In the genomic region with DNA sequence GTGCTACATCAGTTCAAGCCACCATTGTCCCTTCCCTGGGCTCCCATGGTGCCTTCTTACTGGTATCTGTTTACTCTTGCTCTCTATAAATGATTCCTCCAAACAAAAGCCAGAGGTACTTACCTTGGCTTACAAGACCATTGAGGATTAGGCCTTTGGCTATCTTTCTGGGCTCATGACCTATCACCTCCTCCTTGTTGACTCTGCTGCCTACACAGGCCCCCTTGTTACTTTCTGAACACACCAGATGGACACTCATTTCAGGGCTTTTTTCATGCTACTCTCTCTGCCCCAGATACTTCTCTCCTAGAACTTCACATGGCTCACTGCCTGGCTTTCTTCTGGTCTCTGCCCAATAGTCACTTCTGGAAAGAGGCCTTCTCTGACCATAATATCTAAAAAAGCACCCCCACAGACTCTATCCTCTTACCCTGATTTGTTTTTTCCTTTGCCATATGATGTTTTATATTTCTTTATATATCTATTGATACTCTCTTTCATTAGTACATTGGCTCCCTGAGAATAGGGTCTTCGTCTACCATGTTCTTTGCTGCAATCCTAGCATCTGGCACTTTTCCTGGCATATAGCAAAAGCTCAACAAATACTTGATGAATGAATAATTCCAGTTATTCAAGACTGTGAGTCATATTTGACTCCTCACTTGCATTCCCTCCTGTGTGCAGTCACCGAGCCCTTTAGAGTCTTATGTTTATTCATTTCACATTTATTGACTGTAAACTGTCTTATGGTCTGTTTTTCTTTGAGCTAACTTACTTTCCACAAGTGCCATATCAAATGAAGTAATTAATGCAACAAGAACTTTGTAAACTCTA, we compare ENCODE assay signal across 13 cellular contexts. TPM values are rescaled to one million over a fixed set of nuclear protein-coding genes. Genes with fewer than 3 reads are reported as not detected.
A peak's percentile ranks its signal among the peaks of the same experiment; 100 is the strongest.
DNase-seq lines count a peak whose midpoint lies in the region; ATAC-seq, FAIRE-seq and TF ChIP-seq lines count a peak whose summit lies in the region.
"Had no signal": no experiment of that assay in that cellular context is flagged by ENCODE, and none has a peak within 500 bp of the region (broad histone marks: within the 10 kb centered on the region; RNA-seq: fewer than 3 reads in every experiment).

No MANE protein-coding gene starts in this region.

- H3K4me1 ChIP-seq in A673 (ENCODE audit: insufficient read depth, low read length, poor library complexity, severe bottlenecking) (no peaks in the 10 kb centered on the region), adrenal gland (replicated peaks in 1 of 2) (peaks cover 22 to 24% of the 10 kb centered on the region in 2 donors), Peyer's patch (no peaks in the 10 kb centered on the region), BE2C (no peaks in the 10 kb centered on the region), ascending aorta (no peaks in the 10 kb centered on the region)

- H3K9me3 ChIP-seq in A673 (ENCODE audit: low read depth, low read length, poor library complexity, severe bottlenecking): no peaks in the 10 kb centered on the region
- H3K9me3 ChIP-seq in adrenal gland (replicated peaks in 1 of 3): no peaks in the 10 kb centered on the region
- H3K9me3 ChIP-seq in Peyer's patch: no peaks in the 10 kb centered on the region
- no peaks in the 10 kb centered on the region for H3K9me3 ChIP-seq in BE2C
- H3K9me3 ChIP-seq in ascending aorta: no peaks in the 10 kb centered on the region
- H3K9me3 ChIP-seq: body of pancreas, left ventricle myocardium inferior, pancreas had no signal

- peak; percentile 36 for DNase-seq in A673 (ENCODE audit: low spot score)
- DNase-seq in H54 (ENCODE audit: insufficient read length, low spot score): peak; percentile 33
- DNase-seq in adrenal gland: peak in 4 of 7 donors; percentile 29 to 46 (median 35)
- peak; percentile 20 for DNase-seq in glomerular visceral epithelial cell (ENCODE audit: extremely low spot score)
- no peak for DNase-seq in Peyer's patch
- no peak for DNase-seq in BE2C
- DNase-seq in ascending aorta (ENCODE audit: low spot score in 2 of 2): no peak
- DNase-seq: body of pancreas; left ventricle myocardium inferior; pancreas; stimulated activated CD4-positive, alpha-beta T cell treated with anti-CD3 and anti-CD28 coated beads, Interleukin-4, amount 100 ng/mL, for 4 hours had no signal

- no peak for TF ChIP-seq POLR2A in H54 (IDR thresholded peaks at IDR 0.05; ENCODE audit: low read depth, low read length)
- no peak for TF ChIP-seq POLR2A in adrenal gland (IDR thresholded peaks at IDR 0.05)
- no peak for TF ChIP-seq POLR2A in Peyer's patch (IDR thresholded peaks at IDR 0.05)

- intact Hi-C loops in A673 (cut with micrococcal nuclease; ENCODE audit: unreplicated experiment): no loop called here
- intact Hi-C loops in adrenal gland (cut with DNase I): loop anchor here in 1 of 2 donors (5.0 kb wide), 1 partner anchor 231 kb away; no protein-coding TSS in a partner anchor
- intact Hi-C loops in ascending aorta (cut with DNase I): no loop called here

- WGBS in adrenal gland, 4 donors: 47 to 58% (median 52%) methylated on average over 2 of the region's 2 CpGs

- H3K27me3 ChIP-seq in A673 (replicated peaks; ENCODE audit: insufficient read depth, low read depth, low read length, poor library complexity) (no peaks in the 10 kb centered on the region), adrenal gland (no peaks in the 10 kb centered on the region), Peyer's patch (no peaks in the 10 kb centered on the region), BE2C (no peaks in the 10 kb centered on the region), ascending aorta (no peaks in the 10 kb centered on the region)
- H3K27me3 ChIP-seq: body of pancreas, pancreas had no signal

- BruUV-seq in A673 (replicated peaks; lab: Mats Ljungman, UMichigan): no TSS peak

- POLR2A ChIA-PET in A673 (lab: Charles Lee; ENCODE audit: low non-redundant PET): no interaction called here

- no peak overlapping the region for H3K27ac ChIP-seq in A673 (ENCODE audit: low read depth, low read length, poor library complexity, severe bottlenecking)
- peak overlapping the region; percentile 12 to 50 (median 29) for H3K27ac ChIP-seq in adrenal gland
- no peak overlapping the region for H3K27ac ChIP-seq in Peyer's patch
- no peak overlapping the region for H3K27ac ChIP-seq in ascending aorta
- H3K27ac ChIP-seq: body of pancreas, left ventricle myocardium inferior, pancreas had no signal

- no peak for ATAC-seq in GM21390 (IDR thresholded peaks at IDR 0.05; ENCODE audit: unreplicated experiment)
- ATAC-seq: body of pancreas, K562, pancreas had no signal

- H3K4me3 ChIP-seq in A673 (ENCODE audit: low read depth, low read length, poor library complexity, severe bottlenecking) (no peak overlapping the region), adrenal gland (no peak overlapping the region), Peyer's patch (no peak overlapping the region), BE2C (ENCODE audit: low read depth, low read length) (no peak overlapping the region), ascending aorta (no peak overlapping the region)
- H3K4me3 ChIP-seq: body of pancreas, K562, left ventricle myocardium inferior, pancreas had no signal

- FAIRE-seq in H54 (lab: Jason Lieb, UNC): no peak
- FAIRE-seq: K562, pancreas had no signal

- H3K36me3 ChIP-seq in A673 (ENCODE audit: insufficient read depth, low read length, poor library complexity, severe bottlenecking): no peaks in the 10 kb centered on the region
- no peaks in the 10 kb centered on the region for H3K36me3 ChIP-seq in adrenal gland (replicated peaks in 1 of 2)
- H3K36me3 ChIP-seq in Peyer's patch: peaks cover 0 to 4% (median 0%) of the 10 kb centered on the region in 3 donors
- no peaks in the 10 kb centered on the region for H3K36me3 ChIP-seq in BE2C
- H3K36me3 ChIP-seq in ascending aorta: no peaks in the 10 kb centered on the region
- H3K36me3 ChIP-seq: pancreas had no signal

- CTCF ChIA-PET in A673 (lab: Charles Lee): no interaction called here

- TF ChIP-seq CTCF in A673 (conservative IDR thresholded peaks at IDR 0.05; ENCODE audit: low read depth, low read length): no peak
- TF ChIP-seq CTCF in adrenal gland (IDR thresholded peaks at IDR 0.05): no peak
- TF ChIP-seq CTCF in Peyer's patch (IDR thresholded peaks at IDR 0.05): no peak
- TF ChIP-seq CTCF in BE2C (IDR thresholded peaks at IDR 0.05; ENCODE audit: low read depth, low read length): no peak
- TF ChIP-seq CTCF in ascending aorta (IDR thresholded peaks at IDR 0.05): no peak

RNA-seq across cellular contexts. Expression of a gene that starts 27.1 kb away (rescaled TPM):
- total RNA-seq in A673 (2021): 48.6 and 54.0 TPM in 2 replicates
- 100 to 1,000 TPM in 1 of 8 donors, 10 to 100 TPM in 7; 33.2 to 119 (median 51.1) TPM for total RNA-seq in adrenal gland
- polyA plus RNA-seq in adrenal gland: 10 to 100 TPM; 39.3 to 58.8 (median 56.2) TPM
- total RNA-seq in Peyer's patch: 10 to 100 TPM; 22.4 to 43.7 (median 33.7) TPM
- polyA plus RNA-seq in BE2C (2012; ENCODE audit: insufficient read depth, insufficient read length, low read depth): 18.3 TPM
- 10.7 TPM for total RNA-seq in ascending aorta

Comparison
In these comparisons a context has a peak if more than half of its experiments do, and no peak if none do; other contexts are left out.
1. DNase-seq: peak in A673 (single experiment), H54 (single experiment), adrenal gland (4 of 7) and glomerular visceral epithelial cell (single experiment); none in Peyer's patch (0 of 3), BE2C (single experiment) and ascending aorta (0 of 2).
2. H3K27ac ChIP-seq: peak in adrenal gland (5 of 5); none in A673 (single experiment), Peyer's patch (0 of 4) and ascending aorta (0 of 2).